ENCODE assay signal across 28 cellular contexts in genomic region chr3:141804447-141804777, GRCh38. TPM values are rescaled to one million over a fixed set of nuclear protein-coding genes. Genes with fewer than 3 reads are reported as not detected.
"Had no signal": no experiment of that assay in that cellular context is flagged by ENCODE, and none has a peak within 500 bp of the region (broad histone marks: within the 10 kb centered on the region; RNA-seq: fewer than 3 reads in every experiment).

No MANE protein-coding gene starts in this region.

- FAIRE-seq: frontal cortex, islet of Langerhans had no signal

- H3K4me1 ChIP-seq: heart left ventricle, stomach, transverse colon had no signal

- H3K4me3 ChIP-seq: dorsolateral prefrontal cortex, heart left ventricle, sigmoid colon, skin epidermis, stomach, thoracic aorta, transverse colon had no signal

- H3K9me3 ChIP-seq: sigmoid colon, stomach, thoracic aorta, transverse colon had no signal

- ATAC-seq: naive thymus-derived CD8-positive, alpha-beta T cell had no signal

- DNase-seq: cortex of kidney; dorsolateral prefrontal cortex; effector CD8-positive, alpha-beta T cell; heart left ventricle; hypothalamus; kidney glomerular epithelial cell; naive thymus-derived CD8-positive, alpha-beta T cell; posterior cingulate gyrus; sigmoid colon; stimulated activated CD4-positive, alpha-beta T cell treated with anti-CD3 and anti-CD28 coated beads, Interleukin-2, amount 100 ng/mL, for 24 hours; stimulated activated CD4-positive, alpha-beta T cell treated with anti-CD3 and anti-CD28 coated beads, Interleukin-4, amount 100 ng/mL, for 4 hours; stimulated activated naive CD4-positive, alpha-beta T cell; stomach; substantia nigra; transverse colon had no signal

- H3K27ac ChIP-seq: dorsolateral prefrontal cortex, heart left ventricle, sigmoid colon, skin epidermis, stomach, thoracic aorta, transverse colon had no signal

- H3K36me3 ChIP-seq: heart left ventricle, sigmoid colon, stomach, thoracic aorta, transverse colon had no signal

- H3K27me3 ChIP-seq: dorsolateral prefrontal cortex, heart left ventricle, sigmoid colon, stomach, transverse colon had no signal

RNA-seq across cellular contexts. Expression of gene GRK7, which starts 41.2 kb away (rescaled TPM):
- total RNA-seq: esophagus mucosa, glomerular endothelial cell, lung microvascular endothelial cell, mesenteric fat pad, osteocyte, pulmonary artery endothelial cell, sigmoid colon, thoracic aorta had no signal
- polyA plus RNA-seq: fibroblast of lung; liver; naive thymus-derived CD8-positive, alpha-beta T cell; neural cell had no signal
